8 cellular contexts compared by ENCODE assay signal in the genomic region with DNA sequence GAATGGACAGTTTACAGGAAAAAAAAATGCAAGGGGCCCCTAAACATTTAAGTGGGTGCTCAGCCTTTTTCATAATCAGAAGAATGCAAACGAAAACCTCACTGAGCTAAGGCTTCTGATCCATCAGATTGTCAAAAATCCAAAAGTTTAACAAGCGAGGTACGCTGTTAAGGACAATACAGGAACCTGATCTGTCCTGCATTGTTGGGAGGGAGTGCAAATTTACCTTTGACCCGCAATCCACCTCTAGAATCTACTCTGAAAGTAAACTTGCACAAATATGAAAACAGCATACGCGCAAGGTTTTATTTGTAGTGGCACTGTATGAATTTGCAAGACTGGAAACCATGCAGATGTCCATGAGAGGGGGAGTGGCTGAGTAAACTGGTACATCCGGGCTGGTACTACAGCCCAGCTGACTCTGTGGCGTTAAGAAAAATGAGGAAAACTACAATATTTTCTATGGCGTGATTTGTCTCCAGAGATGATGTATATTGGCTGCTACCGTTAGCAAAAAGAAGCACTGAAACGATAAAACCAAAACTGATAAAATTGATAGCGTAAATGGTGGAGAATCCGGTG.
A peak's percentile ranks its signal among the peaks of the same experiment; 100 is the strongest.
DNase-seq lines count a peak whose midpoint lies in the region; ATAC-seq and TF ChIP-seq lines count a peak whose summit lies in the region.

No MANE protein-coding gene starts in this region.

- TF ChIP-seq CTCF in OCI-LY3 (IDR thresholded peaks at IDR 0.05; ENCODE audit: low read depth, low read length) (no peak), neutrophil (IDR thresholded peaks at IDR 0.05) (no peak), GM13977 (IDR thresholded peaks at IDR 0.05; ENCODE audit: extremely low read depth, insufficient read depth, missing control alignments) (no peak)

- peak overlapping the region; percentile 95 for H3K9ac ChIP-seq in OCI-LY3 (ENCODE audit: low read length)
- H3K9ac ChIP-seq in endocrine pancreas (ENCODE audit: control insufficient read depth, insufficient read depth, low read length) = peak overlapping the region; percentile 92

- H2AFZ ChIP-seq in OCI-LY3 (ENCODE audit: low read depth, low read length) = peak overlapping the region; percentile 88

- in situ Hi-C loops in GM13977 (cut with MboI; ENCODE audit: low pct_unique_long_range_greater_than_20kb, low sequenced_read_pairs, unreplicated experiment) = no loop called here

- ATAC-seq in HG02763 (IDR thresholded peaks at IDR 0.05; ENCODE audit: unreplicated experiment) = no peak
- no peak for ATAC-seq in GM18868 (IDR thresholded peaks at IDR 0.05; ENCODE audit: unreplicated experiment)
- no peak for ATAC-seq in HG02981 (IDR thresholded peaks at IDR 0.05; ENCODE audit: unreplicated experiment)

- no peaks in the 10 kb centered on the region for H4K20me1 ChIP-seq in OCI-LY3 (ENCODE audit: insufficient read depth, low read length)

- peak overlapping the region; percentile 99 for H3K4me2 ChIP-seq in OCI-LY3 (ENCODE audit: low read length)

- H3K36me3 ChIP-seq in OCI-LY3 (replicated peaks; ENCODE audit: low read depth, low read length) (no peaks in the 10 kb centered on the region), endocrine pancreas (ENCODE audit: control insufficient read depth, insufficient read depth, low read length) (no peaks in the 10 kb centered on the region), neutrophil (no peaks in the 10 kb centered on the region)

- no peaks in the 10 kb centered on the region for H3K9me3 ChIP-seq in OCI-LY3 (ENCODE audit: insufficient read depth, low read length)
- H3K9me3 ChIP-seq in endocrine pancreas (ENCODE audit: control insufficient read depth, low read length) = no peaks in the 10 kb centered on the region
- no peaks in the 10 kb centered on the region for H3K9me3 ChIP-seq in neutrophil

- H3K27me3 ChIP-seq in OCI-LY3 (ENCODE audit: low read depth, low read length) = 0 out of 2 replicates have a peak, but pooled peaks cover 3% of the 10 kb centered on the region
- H3K27me3 ChIP-seq in endocrine pancreas (ENCODE audit: control insufficient read depth, insufficient read depth, low read length) = no peaks in the 10 kb centered on the region
- no peaks in the 10 kb centered on the region for H3K27me3 ChIP-seq in neutrophil

- peak overlapping the region; percentile 50 for H3K27ac ChIP-seq in OCI-LY3 (ENCODE audit: low read length)
- peak overlapping the region; percentile 76 for H3K27ac ChIP-seq in neutrophil

- no peak for DNase-seq in GM13977 (ENCODE audit: low spot score)

- H3K4me1 ChIP-seq in OCI-LY3 (ENCODE audit: low read length) (peaks cover 18% of the 10 kb centered on the region), endocrine pancreas (ENCODE audit: control insufficient read depth, insufficient read depth, low read length) (no peaks in the 10 kb centered on the region), neutrophil (ENCODE audit: control insufficient read depth in 1 of 2, insufficient read depth in 1 of 2, low read depth in 1 of 2, low read length in 1 of 2) (peaks cover 14 to 19% of the 10 kb centered on the region in 2 experiments)

- H3K79me2 ChIP-seq in OCI-LY3 (ENCODE audit: low read length) = 0 out of 2 replicates have a peak, but pooled peaks cover 2% of the 10 kb centered on the region

- peak overlapping the region; percentile 94 for H3K4me3 ChIP-seq in GM08714 (ENCODE audit: low read length)
- peak overlapping the region; percentile 90 for H3K4me3 ChIP-seq in OCI-LY3 (ENCODE audit: low read length)
- H3K4me3 ChIP-seq in endocrine pancreas (ENCODE audit: control insufficient read depth, insufficient read depth, low read length) = peak overlapping the region; percentile 89
- H3K4me3 ChIP-seq in neutrophil (ENCODE audit: low read depth in 1 of 2, low read length in 1 of 2) = peak overlapping the region; percentile 75 to 83
